ENCODE assay signal across 1 cellular context in the genomic region with DNA sequence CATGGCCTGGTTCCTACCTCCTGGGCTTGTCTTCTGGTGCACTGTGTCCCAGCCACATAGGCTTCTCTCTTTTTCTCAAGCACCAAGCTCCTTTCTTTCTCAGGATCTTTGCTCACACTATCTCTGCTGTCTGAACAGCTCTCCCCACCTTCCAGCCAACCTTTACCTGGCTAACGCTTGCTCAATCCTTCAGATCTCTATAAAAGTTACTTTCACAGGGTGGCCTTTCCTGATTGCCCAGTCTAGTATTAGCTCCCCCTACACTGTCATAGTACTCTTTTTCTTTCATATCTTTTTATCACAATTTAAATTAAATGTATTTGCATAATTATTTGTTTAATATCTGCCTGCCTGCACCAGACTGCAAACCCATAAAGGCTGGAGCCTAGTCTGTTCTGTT.
TF ChIP-seq lines count a peak whose summit lies in the region.

No MANE protein-coding gene starts in this region.

TF ChIP-seq in WTC11, 78 proteins besides CTCF, POLR2A, EP300 and RAD21 (continued from another document):
- TF ChIP-seq, protein P1, sequence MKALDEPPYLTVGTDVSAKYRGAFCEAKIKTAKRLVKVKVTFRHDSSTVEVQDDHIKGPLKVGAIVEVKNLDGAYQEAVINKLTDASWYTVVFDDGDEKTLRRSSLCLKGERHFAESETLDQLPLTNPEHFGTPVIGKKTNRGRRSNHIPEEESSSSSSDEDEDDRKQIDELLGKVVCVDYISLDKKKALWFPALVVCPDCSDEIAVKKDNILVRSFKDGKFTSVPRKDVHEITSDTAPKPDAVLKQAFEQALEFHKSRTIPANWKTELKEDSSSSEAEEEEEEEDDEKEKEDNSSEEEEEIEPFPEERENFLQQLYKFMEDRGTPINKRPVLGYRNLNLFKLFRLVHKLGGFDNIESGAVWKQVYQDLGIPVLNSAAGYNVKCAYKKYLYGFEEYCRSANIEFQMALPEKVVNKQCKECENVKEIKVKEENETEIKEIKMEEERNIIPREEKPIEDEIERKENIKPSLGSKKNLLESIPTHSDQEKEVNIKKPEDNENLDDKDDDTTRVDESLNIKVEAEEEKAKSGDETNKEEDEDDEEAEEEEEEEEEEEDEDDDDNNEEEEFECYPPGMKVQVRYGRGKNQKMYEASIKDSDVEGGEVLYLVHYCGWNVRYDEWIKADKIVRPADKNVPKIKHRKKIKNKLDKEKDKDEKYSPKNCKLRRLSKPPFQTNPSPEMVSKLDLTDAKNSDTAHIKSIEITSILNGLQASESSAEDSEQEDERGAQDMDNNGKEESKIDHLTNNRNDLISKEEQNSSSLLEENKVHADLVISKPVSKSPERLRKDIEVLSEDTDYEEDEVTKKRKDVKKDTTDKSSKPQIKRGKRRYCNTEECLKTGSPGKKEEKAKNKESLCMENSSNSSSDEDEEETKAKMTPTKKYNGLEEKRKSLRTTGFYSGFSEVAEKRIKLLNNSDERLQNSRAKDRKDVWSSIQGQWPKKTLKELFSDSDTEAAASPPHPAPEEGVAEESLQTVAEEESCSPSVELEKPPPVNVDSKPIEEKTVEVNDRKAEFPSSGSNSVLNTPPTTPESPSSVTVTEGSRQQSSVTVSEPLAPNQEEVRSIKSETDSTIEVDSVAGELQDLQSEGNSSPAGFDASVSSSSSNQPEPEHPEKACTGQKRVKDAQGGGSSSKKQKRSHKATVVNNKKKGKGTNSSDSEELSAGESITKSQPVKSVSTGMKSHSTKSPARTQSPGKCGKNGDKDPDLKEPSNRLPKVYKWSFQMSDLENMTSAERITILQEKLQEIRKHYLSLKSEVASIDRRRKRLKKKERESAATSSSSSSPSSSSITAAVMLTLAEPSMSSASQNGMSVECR (CRISPR knock-in tag; IDR thresholded peaks at IDR 0.05; ENCODE audit: borderline replicate concordance), result no peak
- no peak for TF ChIP-seq FOXK1 (CRISPR knock-in tag; IDR thresholded peaks at IDR 0.05)
- no peak for TF ChIP-seq PRRX2 (CRISPR knock-in tag; IDR thresholded peaks at IDR 0.05)
- no peak for TF ChIP-seq NFATC4 (CRISPR knock-in tag; IDR thresholded peaks at IDR 0.05)
- TF ChIP-seq, protein P2, sequence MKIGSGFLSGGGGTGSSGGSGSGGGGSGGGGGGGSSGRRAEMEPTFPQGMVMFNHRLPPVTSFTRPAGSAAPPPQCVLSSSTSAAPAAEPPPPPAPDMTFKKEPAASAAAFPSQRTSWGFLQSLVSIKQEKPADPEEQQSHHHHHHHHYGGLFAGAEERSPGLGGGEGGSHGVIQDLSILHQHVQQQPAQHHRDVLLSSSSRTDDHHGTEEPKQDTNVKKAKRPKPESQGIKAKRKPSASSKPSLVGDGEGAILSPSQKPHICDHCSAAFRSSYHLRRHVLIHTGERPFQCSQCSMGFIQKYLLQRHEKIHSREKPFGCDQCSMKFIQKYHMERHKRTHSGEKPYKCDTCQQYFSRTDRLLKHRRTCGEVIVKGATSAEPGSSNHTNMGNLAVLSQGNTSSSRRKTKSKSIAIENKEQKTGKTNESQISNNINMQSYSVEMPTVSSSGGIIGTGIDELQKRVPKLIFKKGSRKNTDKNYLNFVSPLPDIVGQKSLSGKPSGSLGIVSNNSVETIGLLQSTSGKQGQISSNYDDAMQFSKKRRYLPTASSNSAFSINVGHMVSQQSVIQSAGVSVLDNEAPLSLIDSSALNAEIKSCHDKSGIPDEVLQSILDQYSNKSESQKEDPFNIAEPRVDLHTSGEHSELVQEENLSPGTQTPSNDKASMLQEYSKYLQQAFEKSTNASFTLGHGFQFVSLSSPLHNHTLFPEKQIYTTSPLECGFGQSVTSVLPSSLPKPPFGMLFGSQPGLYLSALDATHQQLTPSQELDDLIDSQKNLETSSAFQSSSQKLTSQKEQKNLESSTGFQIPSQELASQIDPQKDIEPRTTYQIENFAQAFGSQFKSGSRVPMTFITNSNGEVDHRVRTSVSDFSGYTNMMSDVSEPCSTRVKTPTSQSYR (CRISPR knock-in tag; IDR thresholded peaks at IDR 0.05), result no peak
- no peak for TF ChIP-seq NFYB (CRISPR knock-in tag; conservative IDR thresholded peaks at IDR 0.05; ENCODE audit: low read depth)
- TF ChIP-seq MXD4 (CRISPR knock-in tag; IDR thresholded peaks at IDR 0.05; ENCODE audit: borderline replicate concordance), result no peak
- TF ChIP-seq, protein P3, sequence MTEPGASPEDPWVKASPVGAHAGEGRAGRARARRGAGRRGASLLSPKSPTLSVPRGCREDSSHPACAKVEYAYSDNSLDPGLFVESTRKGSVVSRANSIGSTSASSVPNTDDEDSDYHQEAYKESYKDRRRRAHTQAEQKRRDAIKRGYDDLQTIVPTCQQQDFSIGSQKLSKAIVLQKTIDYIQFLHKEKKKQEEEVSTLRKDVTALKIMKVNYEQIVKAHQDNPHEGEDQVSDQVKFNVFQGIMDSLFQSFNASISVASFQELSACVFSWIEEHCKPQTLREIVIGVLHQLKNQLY (CRISPR knock-in tag; IDR thresholded peaks at IDR 0.05), result no peak
- TF ChIP-seq, protein P4, sequence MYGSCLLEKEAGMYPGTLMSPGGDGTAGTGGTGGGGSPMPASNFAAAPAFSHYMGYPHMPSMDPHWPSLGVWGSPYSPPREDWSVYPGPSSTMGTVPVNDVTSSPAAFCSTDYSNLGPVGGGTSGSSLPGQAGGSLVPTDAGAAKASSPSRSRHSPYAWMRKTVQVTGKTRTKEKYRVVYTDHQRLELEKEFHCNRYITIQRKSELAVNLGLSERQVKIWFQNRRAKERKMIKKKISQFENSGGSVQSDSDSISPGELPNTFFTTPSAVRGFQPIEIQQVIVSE (CRISPR knock-in tag; IDR thresholded peaks at IDR 0.05; ENCODE audit: borderline replicate concordance), result no peak
- no peak for TF ChIP-seq CREB1 (CRISPR knock-in tag; IDR thresholded peaks at IDR 0.05)
- no peak for TF ChIP-seq RELA (CRISPR knock-in tag; IDR thresholded peaks at IDR 0.05; ENCODE audit: borderline replicate concordance)
- TF ChIP-seq KAT7 (CRISPR knock-in tag; IDR thresholded peaks at IDR 0.05; ENCODE audit: borderline replicate concordance), result no peak
- no peak for TF ChIP-seq SOX15 (CRISPR knock-in tag; IDR thresholded peaks at IDR 0.05)
- TF ChIP-seq ZNF423 (CRISPR knock-in tag; IDR thresholded peaks at IDR 0.05), result no peak
- TF ChIP-seq ZBTB21 (CRISPR knock-in tag; IDR thresholded peaks at IDR 0.05; ENCODE audit: borderline replicate concordance), result no peak
- TF ChIP-seq, protein P5, sequence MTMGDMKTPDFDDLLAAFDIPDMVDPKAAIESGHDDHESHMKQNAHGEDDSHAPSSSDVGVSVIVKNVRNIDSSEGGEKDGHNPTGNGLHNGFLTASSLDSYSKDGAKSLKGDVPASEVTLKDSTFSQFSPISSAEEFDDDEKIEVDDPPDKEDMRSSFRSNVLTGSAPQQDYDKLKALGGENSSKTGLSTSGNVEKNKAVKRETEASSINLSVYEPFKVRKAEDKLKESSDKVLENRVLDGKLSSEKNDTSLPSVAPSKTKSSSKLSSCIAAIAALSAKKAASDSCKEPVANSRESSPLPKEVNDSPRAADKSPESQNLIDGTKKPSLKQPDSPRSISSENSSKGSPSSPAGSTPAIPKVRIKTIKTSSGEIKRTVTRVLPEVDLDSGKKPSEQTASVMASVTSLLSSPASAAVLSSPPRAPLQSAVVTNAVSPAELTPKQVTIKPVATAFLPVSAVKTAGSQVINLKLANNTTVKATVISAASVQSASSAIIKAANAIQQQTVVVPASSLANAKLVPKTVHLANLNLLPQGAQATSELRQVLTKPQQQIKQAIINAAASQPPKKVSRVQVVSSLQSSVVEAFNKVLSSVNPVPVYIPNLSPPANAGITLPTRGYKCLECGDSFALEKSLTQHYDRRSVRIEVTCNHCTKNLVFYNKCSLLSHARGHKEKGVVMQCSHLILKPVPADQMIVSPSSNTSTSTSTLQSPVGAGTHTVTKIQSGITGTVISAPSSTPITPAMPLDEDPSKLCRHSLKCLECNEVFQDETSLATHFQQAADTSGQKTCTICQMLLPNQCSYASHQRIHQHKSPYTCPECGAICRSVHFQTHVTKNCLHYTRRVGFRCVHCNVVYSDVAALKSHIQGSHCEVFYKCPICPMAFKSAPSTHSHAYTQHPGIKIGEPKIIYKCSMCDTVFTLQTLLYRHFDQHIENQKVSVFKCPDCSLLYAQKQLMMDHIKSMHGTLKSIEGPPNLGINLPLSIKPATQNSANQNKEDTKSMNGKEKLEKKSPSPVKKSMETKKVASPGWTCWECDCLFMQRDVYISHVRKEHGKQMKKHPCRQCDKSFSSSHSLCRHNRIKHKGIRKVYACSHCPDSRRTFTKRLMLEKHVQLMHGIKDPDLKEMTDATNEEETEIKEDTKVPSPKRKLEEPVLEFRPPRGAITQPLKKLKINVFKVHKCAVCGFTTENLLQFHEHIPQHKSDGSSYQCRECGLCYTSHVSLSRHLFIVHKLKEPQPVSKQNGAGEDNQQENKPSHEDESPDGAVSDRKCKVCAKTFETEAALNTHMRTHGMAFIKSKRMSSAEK (CRISPR knock-in tag; IDR thresholded peaks at IDR 0.05; ENCODE audit: borderline replicate concordance), result no peak
- TF ChIP-seq GTF2I (CRISPR knock-in tag; conservative IDR thresholded peaks at IDR 0.05), result no peak
TF ChIP-seq in WTC11: peak in this region for 0.
